In genomic region chr2:14677039-14677438, GRCh38 we compare ENCODE assay signal across 19 cellular contexts. TPM values are rescaled to one million over a fixed set of nuclear protein-coding genes. Genes with fewer than 3 reads are reported as not detected.
DNase-seq lines count a peak whose midpoint lies in the region; ATAC-seq, FAIRE-seq and TF ChIP-seq lines count a peak whose summit lies in the region.
"Had no signal": no experiment of that assay in that cellular context is flagged by ENCODE, and none has a peak within 500 bp of the region (broad histone marks: within the 10 kb centered on the region; RNA-seq: fewer than 3 reads in every experiment).

No MANE protein-coding gene starts in this region.

- H3K36me3 ChIP-seq in HCT116 (ENCODE audit: control insufficient read depth in 1 of 2, insufficient read depth in 2 of 2, low read length in 2 of 2) (no peaks in the 10 kb centered on the region), adipocyte (ENCODE audit: control insufficient read depth, insufficient read depth, low read length, severe bottlenecking) (no peaks in the 10 kb centered on the region), liver (ENCODE audit: control insufficient read depth in 4 of 4, insufficient read depth in 3 of 4, low read depth in 1 of 4, low read length in 3 of 4) (no peaks in the 10 kb centered on the region)

- RAD21 ChIA-PET in HCT116 (lab: Charles Lee; ENCODE audit: low non-redundant PET in 1 of 2, low total read pairs in 2 of 2, uncharacterized antibody in 2 of 2, unreplicated experiment in 2 of 2), result no interaction called here

- H2AFZ ChIP-seq in HCT116 (ENCODE audit: low read depth, low read length, poor library complexity, severe bottlenecking), result no peak overlapping the region

- H3K4me2 ChIP-seq in A549 (no peak overlapping the region), HCT116 (ENCODE audit: low read length) (no peak overlapping the region)

- no peaks in the 10 kb centered on the region for H3K9me2 ChIP-seq in HCT116 (ENCODE audit: insufficient read depth)

- intact Hi-C loops in HCT116 (cut with micrococcal nuclease), result no loop called here

- CTCF ChIA-PET in A549 (lab: Yijun Ruan, JAX), result interaction anchor here (0.8 kb wide), 1 partner anchor 69 kb away, joined by 3 read pairs; no protein-coding TSS in a partner anchor
- CTCF ChIA-PET in HCT116 (lab: Charles Lee), result no interaction called here

- H3K79me2 ChIP-seq in HCT116 (ENCODE audit: insufficient read depth, low read length), result no peaks in the 10 kb centered on the region

- H3K27me3 ChIP-seq in HCT116 (ENCODE audit: insufficient read depth, low read length), result no peaks in the 10 kb centered on the region
- no peaks in the 10 kb centered on the region for H3K27me3 ChIP-seq in adipocyte (replicated peaks; ENCODE audit: control insufficient read depth, insufficient read depth, low read length)
- H3K27me3 ChIP-seq in liver (ENCODE audit: control insufficient read depth in 4 of 4, insufficient read depth in 4 of 4, low read length in 3 of 4), result no peaks in the 10 kb centered on the region

- TF ChIP-seq POLR2A in A549 (IDR thresholded peaks at IDR 0.05; ENCODE audit: low read length) (no peak), HCT116 (IDR thresholded peaks at IDR 0.05; ENCODE audit: borderline replicate concordance, extremely low read depth, insufficient read depth, insufficient read length) (no peak)

- H3K27ac ChIP-seq in A549 (no peak overlapping the region), HCT116 (ENCODE audit: low read depth, low read length) (no peak overlapping the region), liver (ENCODE audit: low read depth in 1 of 2, low read length in 2 of 2) (no peak overlapping the region)
- H3K27ac ChIP-seq: C4-2B had no signal

- TF ChIP-seq RAD21 in A549 (conservative IDR thresholded peaks at IDR 0.05 in 1 of 2, IDR thresholded peaks at IDR 0.05 in 1 of 2) (no peak), HCT116 (IDR thresholded peaks at IDR 0.05; ENCODE audit: low read depth) (no peak), liver (IDR thresholded peaks at IDR 0.05) (no peak)

- 0% methylated on average over 1 of the region's 1 CpG for WGBS in A549 (ENCODE audit: missing lambda C conversion rate)
- WGBS in liver, result 65% methylated on average over 1 of the region's 1 CpG

- H3K9me3 ChIP-seq in A549, result no peaks in the 10 kb centered on the region
- H3K9me3 ChIP-seq in HCT116 (ENCODE audit: control insufficient read depth in 1 of 2, insufficient read depth in 1 of 2, low read depth in 1 of 2, low read length in 2 of 2), result peaks cover 0 to 3% of the 10 kb centered on the region in 2 experiments; a peak in 2 of 4 replicates
- H3K9me3 ChIP-seq in adipocyte (ENCODE audit: control insufficient read depth, low read length), result no peaks in the 10 kb centered on the region
- no peaks in the 10 kb centered on the region for H3K9me3 ChIP-seq in liver (ENCODE audit: control insufficient read depth in 4 of 4, low read length in 3 of 4)

- H3K9ac ChIP-seq in HCT116 (ENCODE audit: low read length), result no peak overlapping the region
- H3K9ac ChIP-seq in adipocyte (ENCODE audit: low read length), result no peak overlapping the region
- H3K9ac ChIP-seq in liver (ENCODE audit: low read depth in 1 of 2, low read length in 2 of 2), result no peak overlapping the region

- ATAC-seq in A549 (no peak), HCT116 (no peak), HG02642 (IDR thresholded peaks at IDR 0.05; ENCODE audit: poor library complexity, unreplicated experiment) (no peak), HG03045 (IDR thresholded peaks at IDR 0.05; ENCODE audit: unreplicated experiment) (no peak), GM21528 (IDR thresholded peaks at IDR 0.05; ENCODE audit: low FRiP score, unreplicated experiment) (no peak)
- ATAC-seq: T-cell had no signal

- DNase-seq in A549 (ENCODE audit: low read depth in 1 of 2, low spot score in 1 of 2), result no peak
- DNase-seq in HCT116 (ENCODE audit: low read depth, low spot score), result no peak
- peak; percentile 7 for DNase-seq in adipocyte (ENCODE audit: low read depth)
- no peak for DNase-seq in urothelium cell line (ENCODE audit: low spot score)
- DNase-seq: GF-D8, IMR-90, MV-4-11, NCI-H1417 treated with DMSO at 0.1 percent for 48 hours, NCI-H1930, NCI-H2171, NCI-H446, NCI-H69, T-cell had no signal

- no peaks in the 10 kb centered on the region for H4K20me1 ChIP-seq in HCT116 (ENCODE audit: insufficient read depth)

- H3K4me3 ChIP-seq in A549 (no peak overlapping the region), HCT116 (replicated peaks in 1 of 2; ENCODE audit: low read depth in 1 of 2, low read length in 2 of 2) (no peak overlapping the region), adipocyte (ENCODE audit: low read length) (no peak overlapping the region), liver (ENCODE audit: low read depth in 1 of 3, low read length in 3 of 3) (no peak overlapping the region)

- H3K4me1 ChIP-seq in A549 (no peaks in the 10 kb centered on the region), HCT116 (ENCODE audit: control insufficient read depth in 1 of 2, insufficient read depth in 2 of 2, low read length in 2 of 2) (no peaks in the 10 kb centered on the region), adipocyte (ENCODE audit: control insufficient read depth, insufficient read depth, low read length) (peaks cover 7% of the 10 kb centered on the region), liver (ENCODE audit: control insufficient read depth in 4 of 4, insufficient read depth in 4 of 4, low read length in 3 of 4) (no peaks in the 10 kb centered on the region)

- BruUV-seq in HCT116 (replicated peaks; lab: Mats Ljungman, UMichigan), result no TSS peak

- no peak for TF ChIP-seq EP300 in A549 (IDR thresholded peaks at IDR 0.05)

- TF ChIP-seq CTCF in A549 (IDR thresholded peaks at IDR 0.05), result no peak
- no peak for TF ChIP-seq CTCF in HCT116 (IDR thresholded peaks at IDR 0.05 in 2 of 3, conservative IDR thresholded peaks at IDR 0.05 in 1 of 3; ENCODE audit: borderline replicate concordance in 1 of 3, insufficient read depth in 1 of 3, low read depth in 2 of 3, low read length in 2 of 3)
- no peak for TF ChIP-seq CTCF in liver (IDR thresholded peaks at IDR 0.05; ENCODE audit: low read depth, low read length, missing input control)

- POLR2A ChIA-PET in A549 (lab: Yijun Ruan, JAX) (no interaction called here), HCT116 (lab: Charles Lee) (no interaction called here)

- no peak for FAIRE-seq in A549 (lab: Jason Lieb, UNC)
- FAIRE-seq in urothelium cell line (lab: Jason Lieb, UNC), result no peak

TF ChIP-seq in HCT116, 20 proteins besides CTCF, POLR2A, EP300 and RAD21 (continues in another document):
- TF ChIP-seq ATF3 (IDR thresholded peaks at IDR 0.05) (no peak), SRF (IDR thresholded peaks at IDR 0.05; ENCODE audit: low read depth) (no peak)

TF ChIP-seq in liver, 16 proteins besides CTCF, POLR2A, EP300 and RAD21:
- TF ChIP-seq MAX (IDR thresholded peaks at IDR 0.05) (no peak), REST (IDR thresholded peaks at IDR 0.05) (peak; percentile 96)

RNA-seq across cellular contexts. Expression of gene LRATD1, which starts 44.5 kb away (rescaled TPM):
- 0.05 and 0.13 TPM in 2 replicates for polyA plus RNA-seq in A549 (2011; rRNA removed)
- polyA plus RNA-seq in A549 (2012; cell fraction: cytosol; rRNA removed), result 0.01 TPM in 2 replicates
- polyA plus RNA-seq in A549 (2012; cell fraction: nucleus; rRNA removed), result 0.02 and 0.04 TPM in 2 replicates
- not detected in 3 replicates for polyA plus RNA-seq in A549 (2017; fragmentation: RNase III; extraction: RNeasy Plus Mini Kit Qiagen cat#74134 plus additional on column Dnase treatment)
- polyA minus RNA-seq in A549 (2011; rRNA and poly(A)+ RNA removed), result not detected in 2 replicates
- 0.07 TPM for total RNA-seq in HCT116 (2021; ENCODE audit: unreplicated experiment)
- not detected in 2 replicates for polyA plus RNA-seq in HCT116 (2012)
- total RNA-seq in liver, result 1 to 10 TPM; 2.6 to 3.4 TPM
- under 1 TPM; 0.08 to 0.99 TPM for polyA plus RNA-seq in liver
- total RNA-seq: A673 had no signal

Comparison
In these comparisons a context has a peak if more than half of its experiments do, and no peak if none do; other contexts are left out.
1. Of the 6 proteins assayed by ChIP-seq in both A549 and HCT116: peak only in A549: none; only in HCT116: none; in both: REST; in neither: 5.